1 cellular context compared by ENCODE assay signal in the genomic region with DNA sequence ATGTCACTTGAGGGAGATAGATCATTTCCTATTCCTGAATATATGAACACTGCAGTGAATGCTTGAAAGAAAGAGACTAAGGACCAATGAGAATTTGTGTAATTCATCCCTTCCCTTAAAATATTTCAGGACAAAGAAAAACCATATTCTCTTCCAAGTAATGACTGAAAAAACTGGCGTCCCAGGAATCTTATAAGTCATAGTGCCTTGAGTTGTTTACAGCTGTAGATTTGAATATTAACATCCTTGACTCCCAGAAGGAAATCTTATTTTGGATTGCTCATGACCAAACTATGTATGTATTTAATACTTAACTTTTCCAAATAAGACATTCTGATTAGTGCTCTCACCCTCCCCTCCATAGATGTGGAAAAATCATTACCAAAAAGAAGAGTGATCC.
TF ChIP-seq lines count a peak whose summit lies in the region.

No MANE protein-coding gene starts in this region.

TF ChIP-seq in GM23338, 12 proteins besides CTCF, POLR2A, EP300 and RAD21 (continued from another document):
- no peak for TF ChIP-seq REST (IDR thresholded peaks at IDR 0.05; ENCODE audit: unreplicated experiment)
- no peak for TF ChIP-seq JUNB (IDR thresholded peaks at IDR 0.05; ENCODE audit: unreplicated experiment)
- TF ChIP-seq ZNF114 (CRISPR knock-in tag; IDR thresholded peaks at IDR 0.05): no peak
- TF ChIP-seq ZNF331 (CRISPR knock-in tag; IDR thresholded peaks at IDR 0.05; ENCODE audit: low read depth): no peak
- no peak for TF ChIP-seq EZH2phosphoT487 (IDR thresholded peaks at IDR 0.05; ENCODE audit: unreplicated experiment)
- no peak for TF ChIP-seq POLR2AphosphoS5 (IDR thresholded peaks at IDR 0.05; ENCODE audit: low read depth)
